ENCODE assay signal across 33 cellular contexts in genomic region chr2:191069606-191070005, GRCh38. TPM values are rescaled to one million over a fixed set of nuclear protein-coding genes. Genes with fewer than 3 reads are reported as not detected.
A peak's percentile ranks its signal among the peaks of the same experiment; 100 is the strongest.
DNase-seq lines count a peak whose midpoint lies in the region; ATAC-seq, FAIRE-seq and TF ChIP-seq lines count a peak whose summit lies in the region.
"Had no signal": no experiment of that assay in that cellular context is flagged by ENCODE, and none has a peak within 500 bp of the region (broad histone marks: within the 10 kb centered on the region; RNA-seq: fewer than 3 reads in every experiment).

No MANE protein-coding gene starts in this region.

- peak overlapping the region; percentile 49 for H3K27ac Mint-ChIP-seq in stimulated activated naive CD8-positive, alpha-beta T cell treated with anti-CD3 and anti-CD28 coated beads, Interleukin-15, Interleukin-2, amounts not matched to agents 100 ng/mL and 50 ng/mL, for 24 hours
- no peak overlapping the region for H3K27ac Mint-ChIP-seq in stimulated activated naive CD8-positive, alpha-beta T cell treated with anti-CD3 and anti-CD28 coated beads, Interleukin-15, amount 100 ng/mL, for 72 hours
- H3K27ac Mint-ChIP-seq in T-helper 17 cell = peak overlapping the region; percentile 92
- peak overlapping the region; percentile 78 for H3K27ac Mint-ChIP-seq in activated naive CD8-positive, alpha-beta T cell treated with anti-CD3 and anti-CD28 coated beads, Interleukin-2, amount 50 U/mL, for 24 hours
- H3K27ac Mint-ChIP-seq: HFFc6; stimulated activated memory B cell treated with anti-CD40 and anti-IgM and Interleukin-4, amounts not matched to agents 10 μg/mL and 1 μg/mL and 100 μg/mL, for 72 hours had no signal

- ATAC-seq in stimulated activated naive CD8-positive, alpha-beta T cell treated with anti-CD3 and anti-CD28 coated beads, Interleukin-15, amount 100 ng/mL, for 72 hours = no peak
- ATAC-seq in T-helper 17 cell = no peak
- ATAC-seq in activated naive CD8-positive, alpha-beta T cell treated with anti-CD3 and anti-CD28 coated beads, Interleukin-2, amount 50 U/mL, for 24 hours = no peak
- no peak for ATAC-seq in HepG2
- ATAC-seq: foreskin keratinocyte; heart right ventricle; sciatic nerve; stimulated activated memory B cell treated with anti-CD40 and anti-IgM and Interleukin-4, amounts not matched to agents 10 μg/mL and 1 μg/mL and 100 μg/mL, for 72 hours; upper lobe of right lung had no signal

- POLR2A ChIA-PET in HepG2 (lab: Yijun Ruan, JAX) = no interaction called here
- POLR2A ChIA-PET in GM10248 (lab: Yijun Ruan, JAX) = no interaction called here

- H3K4me2 ChIP-seq in HepG2 (ENCODE audit: low read depth, low read length) = no peak overlapping the region
- H3K4me2 ChIP-seq: BLaER1 treated with 17β-estradiol and CSF1 and Interleukin-3, amounts not matched to agents 10 nM and 100 nM; KMS-11 had no signal

- DNase-seq in stimulated activated naive CD8-positive, alpha-beta T cell treated with anti-CD3 and anti-CD28 coated beads, Interleukin-15, amount 100 ng/mL, for 72 hours = no peak
- DNase-seq in T-helper 17 cell (no peak), HepG2 (ENCODE audit: low spot score) (no peak), GM10248 (ENCODE audit: extremely low spot score) (no peak), ureter (ENCODE audit: low spot score) (no peak)
- no peak for DNase-seq in activated naive CD8-positive, alpha-beta T cell treated with anti-CD3 and anti-CD28 coated beads, Interleukin-2, amount 50 U/mL, for 24 hours
- DNase-seq: activated CD4-positive, alpha-beta T cell treated with anti-CD3 and anti-CD28 coated beads for 48 hours; activated naive CD4-positive, alpha-beta T cell treated with anti-CD3 and anti-CD28 coated beads, Interleukin-2, amount 50 U/mL, for 16 hours; cortex of kidney; foreskin keratinocyte; heart right ventricle; HFFc6; NCI-H1417 treated with DMSO at 0.1 percent for 48 hours; NCI-H2081 treated with DMSO at 0.1 percent for 48 hours; NCI-H446; NCI-H774; RPMI8226; stimulated activated CD4-positive, alpha-beta T cell treated with anti-CD3 and anti-CD28 coated beads, Interleukin-12 subunit alpha, Interleukin-12 subunit beta, amount 100 ng/mL, for 4 hours; stimulated activated CD4-positive, alpha-beta T cell treated with anti-CD3 and anti-CD28 coated beads, Interleukin-4, amount 100 ng/mL, for 24 hours; upper lobe of right lung had no signal

- no peak overlapping the region for H3K4me3 Mint-ChIP-seq in stimulated activated naive CD8-positive, alpha-beta T cell treated with anti-CD3 and anti-CD28 coated beads, Interleukin-15, Interleukin-2, amounts not matched to agents 100 ng/mL and 50 ng/mL, for 24 hours
- peak overlapping the region in 1 of 2 donors; percentile 62 for H3K4me3 Mint-ChIP-seq in stimulated activated naive CD8-positive, alpha-beta T cell treated with anti-CD3 and anti-CD28 coated beads, Interleukin-15, amount 100 ng/mL, for 72 hours
- H3K4me3 Mint-ChIP-seq in T-helper 17 cell = peak overlapping the region; percentile 39
- H3K4me3 Mint-ChIP-seq in activated naive CD8-positive, alpha-beta T cell treated with anti-CD3 and anti-CD28 coated beads, Interleukin-2, amount 50 U/mL, for 24 hours = no peak overlapping the region
- H3K4me3 Mint-ChIP-seq: HFFc6; neural crest cell; stimulated activated memory B cell treated with anti-CD40 and anti-IgM and Interleukin-4, amounts not matched to agents 10 μg/mL and 1 μg/mL and 100 μg/mL, for 72 hours had no signal

- no peak overlapping the region for H2AFZ ChIP-seq in HepG2 (ENCODE audit: low read length)

- H3K4me1 ChIP-seq in HepG2 (ENCODE audit: insufficient read depth, low read length) = no peaks in the 10 kb centered on the region
- H3K4me1 ChIP-seq: esophagus muscularis mucosa, foreskin keratinocyte, prostate gland had no signal

- no peaks in the 10 kb centered on the region for H3K9me3 ChIP-seq in T-helper 17 cell (ENCODE audit: control insufficient read depth, low read length, poor library complexity, severe bottlenecking)
- no peaks in the 10 kb centered on the region for H3K9me3 ChIP-seq in HepG2 (ENCODE audit: low read length)
- H3K9me3 ChIP-seq: BLaER1 treated with 17β-estradiol and CSF1 and Interleukin-3, amounts not matched to agents 10 nM and 100 nM; esophagus muscularis mucosa; heart right ventricle; prostate gland; suprapubic skin; upper lobe of right lung had no signal

- H4K20me1 ChIP-seq in HepG2 (ENCODE audit: insufficient read depth, low read length) = no peaks in the 10 kb centered on the region
- H4K20me1 ChIP-seq: BLaER1 treated with 17β-estradiol and CSF1 and Interleukin-3, amounts not matched to agents 10 nM and 100 nM had no signal

- H3K36me3 Mint-ChIP-seq in stimulated activated naive CD8-positive, alpha-beta T cell treated with anti-CD3 and anti-CD28 coated beads, Interleukin-15, Interleukin-2, amounts not matched to agents 100 ng/mL and 50 ng/mL, for 24 hours (ENCODE audit: low read depth) = peaks cover 70% of the 10 kb centered on the region
- H3K36me3 Mint-ChIP-seq in T-helper 17 cell (ENCODE audit: low read depth) = peaks cover 4% of the 10 kb centered on the region
- H3K36me3 Mint-ChIP-seq in activated naive CD8-positive, alpha-beta T cell treated with anti-CD3 and anti-CD28 coated beads, Interleukin-2, amount 50 U/mL, for 24 hours (ENCODE audit: low read depth) = peaks cover 56% of the 10 kb centered on the region

- no peak overlapping the region for H3K27ac ChIP-seq in HepG2 (ENCODE audit: extremely low read length, insufficient read depth, low read length)
- H3K27ac ChIP-seq: BLaER1 treated with 17β-estradiol and CSF1 and Interleukin-3, amounts not matched to agents 10 nM and 100 nM; esophagus muscularis mucosa; foreskin keratinocyte; heart right ventricle; KMS-11; prostate gland; suprapubic skin; upper lobe of right lung had no signal

- intact Hi-C loops in HepG2 (cut with micrococcal nuclease; ENCODE audit: unreplicated experiment) = no loop called here

- no peaks in the 10 kb centered on the region for H3K27me3 Mint-ChIP-seq in stimulated activated naive CD8-positive, alpha-beta T cell treated with anti-CD3 and anti-CD28 coated beads, Interleukin-15, Interleukin-2, amounts not matched to agents 100 ng/mL and 50 ng/mL, for 24 hours
- no peaks in the 10 kb centered on the region for H3K27me3 Mint-ChIP-seq in stimulated activated naive CD8-positive, alpha-beta T cell treated with anti-CD3 and anti-CD28 coated beads, Interleukin-15, amount 100 ng/mL, for 72 hours
- no peaks in the 10 kb centered on the region for H3K27me3 Mint-ChIP-seq in T-helper 17 cell
- no peaks in the 10 kb centered on the region for H3K27me3 Mint-ChIP-seq in activated naive CD8-positive, alpha-beta T cell treated with anti-CD3 and anti-CD28 coated beads, Interleukin-2, amount 50 U/mL, for 24 hours
- H3K27me3 Mint-ChIP-seq: stimulated activated memory B cell treated with anti-CD40 and anti-IgM and Interleukin-4, amounts not matched to agents 10 μg/mL and 1 μg/mL and 100 μg/mL, for 72 hours had no signal

- H3K9ac ChIP-seq in HepG2 (ENCODE audit: insufficient read depth, low read depth, low read length) = no peak overlapping the region
- H3K9ac ChIP-seq: BLaER1 treated with 17β-estradiol and CSF1 and Interleukin-3, amounts not matched to agents 10 nM and 100 nM; KMS-11 had no signal

- H3K4me3 ChIP-seq in HepG2 (replicated peaks in 1 of 3; ENCODE audit: insufficient read depth in 1 of 3, low read depth in 2 of 3, low read length in 3 of 3) = no peak overlapping the region
- H3K4me3 ChIP-seq: BLaER1 treated with 17β-estradiol and CSF1 and Interleukin-3, amounts not matched to agents 10 nM and 100 nM; esophagus muscularis mucosa; heart right ventricle; lung; prostate gland; suprapubic skin; upper lobe of right lung had no signal

- peaks cover 2 to 5% of the 10 kb centered on the region in 2 experiments; a peak in 3 of 5 replicates for H3K27me3 ChIP-seq in HepG2 (ENCODE audit: control insufficient read depth in 1 of 2, insufficient read depth in 2 of 2, low read length in 2 of 2)
- H3K27me3 ChIP-seq: BLaER1 treated with 17β-estradiol and CSF1 and Interleukin-3, amounts not matched to agents 10 nM and 100 nM; esophagus muscularis mucosa; heart right ventricle; suprapubic skin; upper lobe of right lung had no signal

- peaks cover 4% of the 10 kb centered on the region for H3K9me3 Mint-ChIP-seq in stimulated activated naive CD8-positive, alpha-beta T cell treated with anti-CD3 and anti-CD28 coated beads, Interleukin-15, Interleukin-2, amounts not matched to agents 100 ng/mL and 50 ng/mL, for 24 hours
- H3K9me3 Mint-ChIP-seq in stimulated activated naive CD8-positive, alpha-beta T cell treated with anti-CD3 and anti-CD28 coated beads, Interleukin-15, amount 100 ng/mL, for 72 hours = no peaks in the 10 kb centered on the region
- H3K9me3 Mint-ChIP-seq in activated naive CD8-positive, alpha-beta T cell treated with anti-CD3 and anti-CD28 coated beads, Interleukin-2, amount 50 U/mL, for 24 hours = no peaks in the 10 kb centered on the region
- H3K9me3 Mint-ChIP-seq: HFFc6; neural crest cell; stimulated activated memory B cell treated with anti-CD40 and anti-IgM and Interleukin-4, amounts not matched to agents 10 μg/mL and 1 μg/mL and 100 μg/mL, for 72 hours had no signal

- TF ChIP-seq RAD21 in HepG2 (CRISPR knock-in tag; IDR thresholded peaks at IDR 0.05) = no peak

- in situ Hi-C loops in HepG2 (cut with HindIII; ENCODE audit: extremely low pct_ligation_motif_present, low pct_unique_long_range_greater_than_20kb) = loop anchor here (25.0 kb wide), 1 partner anchor 443 kb away; no protein-coding TSS in a partner anchor

- no peaks in the 10 kb centered on the region for H3K79me2 ChIP-seq in HepG2 (ENCODE audit: insufficient read depth, low read length)

- FAIRE-seq in HepG2 (lab: Jason Lieb, UNC) = no peak
- FAIRE-seq: astrocyte, D721Med, HTR-8/SVneo had no signal

- BruUV-seq in HepG2 (replicated peaks; lab: Mats Ljungman, UMichigan) = no TSS peak

- no peak for TF ChIP-seq POLR2A in HepG2 (IDR thresholded peaks at IDR 0.05; ENCODE audit: insufficient read depth in 1 of 2, low read depth in 2 of 2, low read length in 2 of 2)

- no peak for TF ChIP-seq CTCF in HepG2 (CRISPR knock-in tag; IDR thresholded peaks at IDR 0.05)
- TF ChIP-seq CTCF in GM10248 (IDR thresholded peaks at IDR 0.05; ENCODE audit: control extremely low read depth, extremely low read depth, low read depth, missing control alignments) = no peak

- 29% methylated on average over 3 of the region's 3 CpGs for WGBS in HepG2 (ENCODE audit: low lambda C conversion rate)

- CTCF ChIA-PET in HepG2 (lab: Yijun Ruan, JAX; ENCODE audit: low intra/inter-chr PET ratio, low total read pairs) (no interaction called here), GM10248 (lab: Yijun Ruan, JAX) (interaction anchor here (0.6 to 5.2 kb wide), 2 partner anchors 11 to 18 kb away, joined by 3 to 45 read pairs; no protein-coding TSS in a partner anchor)

- no peaks in the 10 kb centered on the region for H3K36me3 ChIP-seq in HepG2 (replicated peaks in 1 of 2; ENCODE audit: control insufficient read depth in 1 of 2, insufficient read depth in 2 of 2, low read length in 2 of 2)
- H3K36me3 ChIP-seq: BLaER1 treated with 17β-estradiol and CSF1 and Interleukin-3, amounts not matched to agents 10 nM and 100 nM; esophagus muscularis mucosa; heart right ventricle; prostate gland; suprapubic skin; upper lobe of right lung had no signal

- no peak for TF ChIP-seq EP300 in HepG2 (IDR thresholded peaks at IDR 0.05; ENCODE audit: low read depth in 2 of 2, low read length in 2 of 2)
- no peak for TF ChIP-seq EP300 in HepG2 (CRISPR knock-in tag; IDR thresholded peaks at IDR 0.05; ENCODE audit: borderline replicate concordance)

- H3K4me1 Mint-ChIP-seq in stimulated activated naive CD8-positive, alpha-beta T cell treated with anti-CD3 and anti-CD28 coated beads, Interleukin-15, Interleukin-2, amounts not matched to agents 100 ng/mL and 50 ng/mL, for 24 hours (ENCODE audit: low read depth) = peaks cover 68% of the 10 kb centered on the region
- peaks cover 54% of the 10 kb centered on the region for H3K4me1 Mint-ChIP-seq in stimulated activated naive CD8-positive, alpha-beta T cell treated with anti-CD3 and anti-CD28 coated beads, Interleukin-15, amount 100 ng/mL, for 72 hours
- peaks cover 41% of the 10 kb centered on the region for H3K4me1 Mint-ChIP-seq in T-helper 17 cell
- peaks cover 63% of the 10 kb centered on the region for H3K4me1 Mint-ChIP-seq in activated naive CD8-positive, alpha-beta T cell treated with anti-CD3 and anti-CD28 coated beads, Interleukin-2, amount 50 U/mL, for 24 hours
- H3K4me1 Mint-ChIP-seq: neural crest cell had no signal

RNA-seq across cellular contexts. Expression of gene STAT1, which starts 55.6 kb away (rescaled TPM):
- total RNA-seq in T-helper 17 cell (10 to 100 TPM; 80.7 to 86.4 TPM), HepG2 (2016; rRNA removed; fragmentation: Illumina TruSeq; extraction: Trizol) (59.6 and 90.6 TPM in 2 replicates), ureter (84.1 TPM)
- total RNA-seq in HepG2 (2016; cell fraction: cytosol; rRNA removed; fragmentation: Illumina TruSeq; extraction: Trizol; ENCODE audit: low read depth) = 5.1 and 7.1 TPM in 2 replicates
- 57.7 and 86.9 TPM in 2 replicates for total RNA-seq in HepG2 (2016; cell fraction: insoluble cytoplasmic fraction; rRNA removed; fragmentation: Illumina TruSeq; extraction: Trizol)
- total RNA-seq in HepG2 (2016; cell fraction: membrane; rRNA removed; fragmentation: Illumina TruSeq; extraction: Trizol) = 19.3 and 19.4 TPM in 2 replicates
- 57.3 and 58.4 TPM in 2 replicates for total RNA-seq in HepG2 (2016; cell fraction: nucleus; rRNA removed; fragmentation: Illumina TruSeq; extraction: Trizol)
- 20.3 and 21.8 TPM in 2 replicates for polyA plus RNA-seq in HepG2 (2011; rRNA removed)
- 13.9 and 15.2 TPM in 2 replicates for polyA plus RNA-seq in HepG2 (2011; cell fraction: cytosol; rRNA removed)
- 22.3 and 28.1 TPM in 2 replicates for polyA plus RNA-seq in HepG2 (2011; cell fraction: nucleus; rRNA removed)
- polyA plus RNA-seq in HepG2 (2012) = 24.4 and 28.8 TPM in 2 replicates
- 2.5 and 2.7 TPM in 2 replicates for polyA plus RNA-seq in HepG2 (2016; cell fraction: cytosol; fragmentation: Illumina TruSeq; extraction: Trizol; ENCODE audit: low read depth)
- 75.4 and 77.9 TPM in 2 replicates for polyA plus RNA-seq in HepG2 (2016; cell fraction: insoluble cytoplasmic fraction; fragmentation: Illumina TruSeq; extraction: Trizol; ENCODE audit: low read depth)
- polyA plus RNA-seq in HepG2 (2016; cell fraction: membrane; fragmentation: Illumina TruSeq; extraction: Trizol; ENCODE audit: low read depth) = 8.3 and 8.6 TPM in 2 replicates
- polyA plus RNA-seq in HepG2 (2016; cell fraction: nucleus; fragmentation: Illumina TruSeq; extraction: Trizol; ENCODE audit: insufficient read depth, low read depth) = 42.8 and 45.3 TPM in 2 replicates
- polyA minus RNA-seq in HepG2 (2011; rRNA and poly(A)+ RNA removed; ENCODE audit: low replicate concordance) = 57.6 and 62.6 TPM in 2 replicates
- 30.3 and 34.4 TPM in 2 replicates for polyA minus RNA-seq in HepG2 (2011; cell fraction: cytosol; rRNA and poly(A)+ RNA removed)
- 84.8 and 99.3 TPM in 2 replicates for polyA minus RNA-seq in HepG2 (2011; cell fraction: nucleus; rRNA and poly(A)+ RNA removed)

Comparison
In these comparisons a context has a peak if more than half of its experiments do, and no peak if none do; other contexts are left out.
1. H3K27ac Mint-ChIP-seq: peak in stimulated activated naive CD8-positive, alpha-beta T cell treated with anti-CD3 and anti-CD28 coated beads, Interleukin-15, Interleukin-2, amounts not matched to agents 100 ng/mL and 50 ng/mL, for 24 hours (single experiment), T-helper 17 cell (single experiment) and activated naive CD8-positive, alpha-beta T cell treated with anti-CD3 and anti-CD28 coated beads, Interleukin-2, amount 50 U/mL, for 24 hours (single experiment); none in stimulated activated naive CD8-positive, alpha-beta T cell treated with anti-CD3 and anti-CD28 coated beads, Interleukin-15, amount 100 ng/mL, for 72 hours (0 of 2).